ENCODE assay signal across 18 cellular contexts in the genomic region with DNA sequence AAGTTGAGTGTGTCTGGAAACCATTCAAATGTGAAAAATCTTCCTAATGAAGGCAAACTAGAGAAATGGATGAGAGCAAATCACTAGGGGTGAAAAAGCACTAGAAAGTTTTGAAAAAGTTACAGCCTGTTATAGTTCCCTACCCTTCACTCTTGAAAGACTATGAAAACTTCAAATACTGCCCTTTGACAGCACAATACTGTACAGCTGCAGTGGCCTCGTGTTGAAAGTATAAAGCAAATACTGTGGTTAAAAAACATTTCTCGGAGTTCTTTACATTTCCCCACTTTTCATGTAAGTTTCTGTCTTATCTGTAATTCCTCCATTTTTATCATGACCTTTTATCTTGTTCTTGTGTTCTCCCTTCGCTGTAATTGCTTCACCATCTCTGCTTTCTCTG.
DNase-seq lines count a peak whose midpoint lies in the region; ATAC-seq and TF ChIP-seq lines count a peak whose summit lies in the region.
"Had no signal": no experiment of that assay in that cellular context is flagged by ENCODE, and none has a peak within 500 bp of the region (broad histone marks: within the 10 kb centered on the region; RNA-seq: fewer than 3 reads in every experiment).

No MANE protein-coding gene starts in this region.

- no peaks in the 10 kb centered on the region for H3K4me1 ChIP-seq in CD4-positive, CD25-positive, alpha-beta regulatory T cell (ENCODE audit: control insufficient read depth, insufficient read depth, low read length, poor library complexity, severe bottlenecking)
- H3K4me1 ChIP-seq in OCI-LY3 (ENCODE audit: low read length) (peaks cover 11% of the 10 kb centered on the region), right lobe of liver (no peaks in the 10 kb centered on the region), SJCRH30 (no peaks in the 10 kb centered on the region)
- H3K4me1 ChIP-seq: BE2C had no signal

- no peak overlapping the region for H3K27ac ChIP-seq in CD4-positive, CD25-positive, alpha-beta regulatory T cell (ENCODE audit: insufficient read depth, low read length, poor library complexity, severe bottlenecking)
- H3K27ac ChIP-seq in OCI-LY3 (ENCODE audit: low read length) (no peak overlapping the region), right lobe of liver (no peak overlapping the region), SJCRH30 (no peak overlapping the region)
- H3K27ac ChIP-seq: PC-9 had no signal

- H3K36me3 ChIP-seq in CD4-positive, CD25-positive, alpha-beta regulatory T cell (ENCODE audit: control insufficient read depth, insufficient read depth, low read length) = no peaks in the 10 kb centered on the region
- H3K36me3 ChIP-seq in OCI-LY3 (replicated peaks; ENCODE audit: low read depth, low read length) = peaks cover 6% of the 10 kb centered on the region
- no peaks in the 10 kb centered on the region for H3K36me3 ChIP-seq in right lobe of liver
- H3K36me3 ChIP-seq in SJCRH30 = no peaks in the 10 kb centered on the region
- H3K36me3 ChIP-seq: BE2C had no signal

- no peaks in the 10 kb centered on the region for H3K27me3 Mint-ChIP-seq in CD4-positive, CD25-positive, alpha-beta regulatory T cell
- H3K27me3 Mint-ChIP-seq: CD8-positive, alpha-beta memory T cell had no signal

- intact Hi-C loops in right lobe of liver (cut with DNase I) = no loop called here

- H3K36me3 Mint-ChIP-seq in CD4-positive, CD25-positive, alpha-beta regulatory T cell = peaks cover 4% of the 10 kb centered on the region

- no peak overlapping the region for H3K4me3 ChIP-seq in CD4-positive, CD25-positive, alpha-beta regulatory T cell (ENCODE audit: low read depth, low read length)
- H3K4me3 ChIP-seq in OCI-LY3 (ENCODE audit: low read length) = no peak overlapping the region
- no peak overlapping the region for H3K4me3 ChIP-seq in right lobe of liver
- no peak overlapping the region for H3K4me3 ChIP-seq in SJCRH30
- H3K4me3 ChIP-seq: PC-9 had no signal

- DNase-seq in CD4-positive, CD25-positive, alpha-beta regulatory T cell = no peak
- DNase-seq in right lobe of liver (no peak), SJCRH30 (no peak), NCI-H82 (lab: John Stamatoyannopoulos, UW) (no peak)
- no peak for DNase-seq in stimulated activated CD4-positive, alpha-beta T cell treated with anti-CD3 and anti-CD28 coated beads, Interleukin-4, amount 100 ng/mL, for 1 hour
- DNase-seq: 8988T; BE2C; CD8-positive, alpha-beta memory T cell; DMS79 treated with DMSO at 0.1 percent for 48 hours; MV-4-11; NCI-H1417 treated with DMSO at 0.1 percent for 48 hours; NCI-H1930; NCI-H446 treated with DMSO at 0.1 percent for 48 hours; NCI-H748 treated with DMSO at 0.1 percent for 48 hours; PC-9 had no signal

- no peaks in the 10 kb centered on the region for H4K20me1 ChIP-seq in OCI-LY3 (ENCODE audit: insufficient read depth, low read length)

- no peaks in the 10 kb centered on the region for H3K27me3 ChIP-seq in CD4-positive, CD25-positive, alpha-beta regulatory T cell (ENCODE audit: control insufficient read depth, insufficient read depth, low read length)
- 0 out of 2 replicates have a peak, but pooled peaks cover 2% of the 10 kb centered on the region for H3K27me3 ChIP-seq in OCI-LY3 (ENCODE audit: low read depth, low read length)
- H3K27me3 ChIP-seq in right lobe of liver = no peaks in the 10 kb centered on the region
- H3K27me3 ChIP-seq in SJCRH30 = no peaks in the 10 kb centered on the region
- H3K27me3 ChIP-seq: BE2C had no signal

- TF ChIP-seq CTCF in OCI-LY3 (IDR thresholded peaks at IDR 0.05; ENCODE audit: low read depth, low read length) (no peak), right lobe of liver (IDR thresholded peaks at IDR 0.05) (no peak)

- ATAC-seq in CD4-positive, CD25-positive, alpha-beta regulatory T cell (ENCODE audit: low read depth in 2 of 2) = no peak
- ATAC-seq in GM19043 (IDR thresholded peaks at IDR 0.05; ENCODE audit: low read depth, unreplicated experiment) (peak; percentile 61), HG02678 (IDR thresholded peaks at IDR 0.05; ENCODE audit: unreplicated experiment) (peak; percentile 55), right lobe of liver (no peak)

- no peak overlapping the region for H3K9ac ChIP-seq in OCI-LY3 (ENCODE audit: low read length)

- H3K79me2 ChIP-seq in OCI-LY3 (ENCODE audit: low read length) = no peaks in the 10 kb centered on the region

- H3K9me3 ChIP-seq in CD4-positive, CD25-positive, alpha-beta regulatory T cell (ENCODE audit: control insufficient read depth in 2 of 2, low read length in 2 of 2) = peaks cover 0 to 7% of the 10 kb centered on the region in 2 experiments
- peaks cover 10% of the 10 kb centered on the region; the same call in 1 of the 2 replicates for H3K9me3 ChIP-seq in OCI-LY3 (ENCODE audit: insufficient read depth, low read length)
- H3K9me3 ChIP-seq in right lobe of liver = no peaks in the 10 kb centered on the region
- no peaks in the 10 kb centered on the region for H3K9me3 ChIP-seq in SJCRH30 (replicated peaks)
- H3K9me3 ChIP-seq: BE2C had no signal

- peaks cover 9 to 28% (median 14%) of the 10 kb centered on the region in 4 donors for H3K4me1 Mint-ChIP-seq in CD4-positive, CD25-positive, alpha-beta regulatory T cell

- 0 out of 2 replicates have a peak overlapping the region, but pooled peaks have one; percentile 8 for H2AFZ ChIP-seq in OCI-LY3 (ENCODE audit: low read depth, low read length)
- H2AFZ ChIP-seq: PC-9 had no signal

- no peak overlapping the region for H3K4me3 Mint-ChIP-seq in CD4-positive, CD25-positive, alpha-beta regulatory T cell

- TF ChIP-seq POLR2A in right lobe of liver (IDR thresholded peaks at IDR 0.05) = no peak

- H3K9me3 Mint-ChIP-seq in CD4-positive, CD25-positive, alpha-beta regulatory T cell = peaks cover 0 to 11% (median 6%) of the 10 kb centered on the region in 7 donors

- H3K4me2 ChIP-seq in OCI-LY3 (ENCODE audit: low read length) = peak overlapping the region; percentile 28
- H3K4me2 ChIP-seq: PC-9 had no signal

- WGBS in right lobe of liver (ENCODE audit: insufficient coverage, low coverage, low lambda C conversion rate, missing lambda C conversion rate) = 58% methylated on average over 3 of the region's 3 CpGs

- peak overlapping the region in 2 of 3 donors; percentile 14 to 15 for H3K27ac Mint-ChIP-seq in CD4-positive, CD25-positive, alpha-beta regulatory T cell

Comparison
In these comparisons a context has a peak if more than half of its experiments do, and no peak if none do; other contexts are left out.
1. ATAC-seq: peak in GM19043 (single experiment) and HG02678 (single experiment); none in CD4-positive, CD25-positive, alpha-beta regulatory T cell (0 of 2) and right lobe of liver (0 of 4).